ENCODE assay signal across 24 cellular contexts in the genomic region with DNA sequence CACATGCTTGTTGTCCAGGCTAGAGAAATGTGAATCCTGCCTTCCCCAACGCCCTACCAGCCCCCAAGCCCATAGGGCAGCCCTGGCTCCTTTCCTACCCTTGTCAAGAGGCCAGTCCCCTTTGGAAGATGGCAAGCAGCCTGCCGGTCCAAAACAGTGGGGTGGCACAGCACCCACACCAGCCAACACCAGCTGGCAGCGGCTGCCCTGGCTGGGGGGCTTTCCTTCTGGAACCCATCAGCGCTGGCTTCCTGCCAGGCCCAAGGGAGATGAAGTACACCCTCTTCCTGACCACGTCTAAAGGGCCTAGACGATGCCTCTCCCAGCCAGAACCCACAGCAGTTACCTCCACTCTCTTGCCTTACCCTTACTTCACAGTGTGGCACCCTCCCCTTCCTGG. TPM values are rescaled to one million over a fixed set of nuclear protein-coding genes. Genes with fewer than 3 reads are reported as not detected.
DNase-seq lines count a peak whose midpoint lies in the region; ATAC-seq, FAIRE-seq and TF ChIP-seq lines count a peak whose summit lies in the region.
"Had no signal": no experiment of that assay in that cellular context is flagged by ENCODE, and none has a peak within 500 bp of the region (broad histone marks: within the 10 kb centered on the region; RNA-seq: fewer than 3 reads in every experiment).

No MANE protein-coding gene starts in this region.

- 58% methylated on average over 2 of the region's 6 CpGs for WGBS in SK-N-SH (ENCODE audit: low lambda C conversion rate)
- 92% methylated on average over 6 of the region's 6 CpGs; no CpG with 5 or more reads in 1 of the 2 experiments for WGBS in H1 (ENCODE audit: extremely low coverage in 1 of 2, insufficient coverage in 1 of 2, insufficient read length in 1 of 2, insufficient replicate concordance in 2 of 2, low coverage in 1 of 2, low lambda C conversion rate in 2 of 2, missing lambda C conversion rate in 1 of 2), 2 experiments

- DNase-seq in SK-N-SH = peak; percentile 54
- peak; percentile 5 for DNase-seq in NCI-H1105 treated with DMSO at 0.1 percent for 48 hours (lab: John Stamatoyannopoulos, UW)
- DNase-seq in H1 (ENCODE audit: low read depth in 1 of 2, low spot score in 2 of 2) = no peak
- DNase-seq in gastrocnemius medialis = peak in 1 of 2 donors; percentile 17
- no peak for DNase-seq in NCI-H1436 treated with DMSO at 0.1 percent for 48 hours (lab: John Stamatoyannopoulos, UW)
- DNase-seq: ACHN; activated B cell treated with CpG ODN at 0.5 μM for 24 hours; activated CD4-positive, alpha-beta T cell treated with anti-CD3 and anti-CD28 coated beads, Interleukin-2, amount 50 U/mL, for 4 hours; activated CD8-positive, alpha-beta memory T cell treated with anti-CD3 and anti-CD28 coated beads, Interleukin-2, amount 50 U/mL, for 4 hours; Caco-2; EL; mesendoderm; occipital lobe; retina; stimulated activated CD4-positive, alpha-beta T cell treated with anti-CD3 and anti-CD28 coated beads, Interleukin-4, amount 100 ng/mL, for 24 hours; stimulated activated naive CD4-positive, alpha-beta T cell treated with Interleukin-2 at 50 U/mL for 16 hours; T-helper 9 cell; testis had no signal

- no peak overlapping the region for H2BK20ac ChIP-seq in H1 (ENCODE audit: low read length)

- no peak overlapping the region for H4K91ac ChIP-seq in H1 (replicated peaks; ENCODE audit: insufficient read length, low read length)

- no peak for FAIRE-seq in H1 (lab: Jason Lieb, UNC)

- H2AFZ ChIP-seq in SK-N-SH (ENCODE audit: low read depth) (no peak overlapping the region), H1 (ENCODE audit: low read length) (no peak overlapping the region)

- TF ChIP-seq EP300 in SK-N-SH (IDR thresholded peaks at IDR 0.05; ENCODE audit: borderline replicate concordance in 1 of 2, low read depth in 1 of 2, low read length in 1 of 2) (no peak), H1 (IDR thresholded peaks at IDR 0.05; ENCODE audit: borderline replicate concordance in 1 of 2, low read depth in 2 of 2, low read length in 2 of 2) (no peak)

- H2BK12ac ChIP-seq in H1 (ENCODE audit: low read depth, low read length) = peak overlapping the region; percentile 39; the same call in 1 of the 2 replicates

- no peaks in the 10 kb centered on the region for H3K79me2 ChIP-seq in SK-N-SH (ENCODE audit: insufficient read depth)
- H3K79me2 ChIP-seq in H1 (ENCODE audit: control insufficient read depth in 1 of 2, insufficient read depth in 2 of 2, low read length in 2 of 2) = no peaks in the 10 kb centered on the region

- H2BK15ac ChIP-seq in H1 (ENCODE audit: low read length) = no peak overlapping the region

- H3K4me2 ChIP-seq in SK-N-SH = no peak overlapping the region
- no peak overlapping the region for H3K4me2 ChIP-seq in H1 (ENCODE audit: insufficient read depth in 1 of 2, low read depth in 2 of 2, low read length in 2 of 2)

- no peaks in the 10 kb centered on the region for H3K23me2 ChIP-seq in H1 (ENCODE audit: low read depth, low read length)

- no peaks in the 10 kb centered on the region for H3K79me1 ChIP-seq in H1 (ENCODE audit: low read depth, low read length)

- POLR2A ChIA-PET in SK-N-SH (lab: Yijun Ruan, JAX) = no interaction called here
- POLR2A ChIA-PET in H1 (lab: Charles Lee; ENCODE audit: partially characterized antibody) = no interaction called here

- no peak overlapping the region for H3K56ac ChIP-seq in H1 (replicated peaks; ENCODE audit: insufficient read length, low read depth, low read length)

- no peaks in the 10 kb centered on the region for H3K9me2 ChIP-seq in SK-N-SH

- no peak overlapping the region for H4K5ac ChIP-seq in H1 (ENCODE audit: insufficient read length, low read depth, low read length)

- no peak for ATAC-seq in SK-N-SH treated with all-trans-retinoic acid at 6 μM for 48 hours
- no peak for ATAC-seq in gastrocnemius medialis
- no peak for ATAC-seq in HG03139 (IDR thresholded peaks at IDR 0.05; ENCODE audit: unreplicated experiment)
- ATAC-seq in HG03521 (IDR thresholded peaks at IDR 0.05; ENCODE audit: unreplicated experiment) = no peak
- ATAC-seq: activated T-helper 17 cell treated with anti-CD3 and anti-CD28 coated beads, Interleukin-2, amount 50 U/mL, for 72 hours; HCT116 had no signal

- no peak overlapping the region; the same call in 1 of the 2 replicates for H3K18ac ChIP-seq in H1 (ENCODE audit: extremely low read depth, low read length)

- TF ChIP-seq CTCF in SK-N-SH (IDR thresholded peaks at IDR 0.05) (no peak), H1 (IDR thresholded peaks at IDR 0.05; ENCODE audit: control extremely low read depth in 1 of 3, insufficient read depth in 1 of 3, low read depth in 1 of 3, low read length in 3 of 3) (no peak), gastrocnemius medialis (IDR thresholded peaks at IDR 0.05 in 4 of 5, conservative IDR thresholded peaks at IDR 0.05 in 1 of 5) (no peak)

- H3K14ac ChIP-seq in H1 (ENCODE audit: insufficient read length) = no peak overlapping the region

- intact Hi-C loops in gastrocnemius medialis (cut with DNase I; ENCODE audit: low total_unique reads) = no loop called here

- CTCF ChIA-PET in SK-N-SH (lab: Yijun Ruan, JAX) = interaction anchor here (0.6 kb wide), 1 partner anchor 215 kb away, joined by 3 read pairs; no protein-coding TSS in a partner anchor
- CTCF ChIA-PET in H1 (lab: Charles Lee; ENCODE audit: partially characterized antibody) = interaction anchor here (1.7 kb wide), 1 partner anchor 21 kb away, joined by 5 read pairs; no protein-coding TSS in a partner anchor

- H3K27ac ChIP-seq in SK-N-SH (ENCODE audit: low read depth in 2 of 2, low read length in 1 of 2) = peak overlapping the region in 1 of 2 experiments; percentile 8; a peak in 1 of 4 replicates
- H3K27ac ChIP-seq in H1 (ENCODE audit: low read depth, low read length) = no peak overlapping the region
- peak overlapping the region; percentile 64 to 99 (median 86) for H3K27ac ChIP-seq in gastrocnemius medialis
- H3K27ac ChIP-seq: testis, vagina had no signal

- H2BK120ac ChIP-seq in H1 (replicated peaks; ENCODE audit: low read depth, low read length) = no peak overlapping the region

- H3K9ac ChIP-seq in SK-N-SH = no peak overlapping the region
- H3K9ac ChIP-seq in H1 (replicated peaks in 1 of 4; ENCODE audit: extremely low read depth in 1 of 4, low read depth in 3 of 4, low read length in 3 of 4) = no peak overlapping the region

- H3K4me3 ChIP-seq in SK-N-SH (ENCODE audit: low read depth in 2 of 2, low read length in 1 of 2) (no peak overlapping the region), H1 (ENCODE audit: extremely low read depth in 1 of 4, insufficient read depth in 2 of 4, low read depth in 3 of 4, low read length in 4 of 4) (no peak overlapping the region), gastrocnemius medialis (no peak overlapping the region)
- H3K4me3 ChIP-seq: testis, vagina had no signal

- TF ChIP-seq RAD21 in SK-N-SH (IDR thresholded peaks at IDR 0.05; ENCODE audit: low read length) (no peak), H1 (IDR thresholded peaks at IDR 0.05 in 1 of 2, conservative IDR thresholded peaks at IDR 0.05 in 1 of 2; ENCODE audit: low read depth in 2 of 2, low read length in 2 of 2) (no peak)

- in situ Hi-C loops in gastrocnemius medialis (cut with MboI; ENCODE audit: low sequenced_read_pairs in 4 of 4) = no loop called here

- H3K27me3 ChIP-seq in SK-N-SH (ENCODE audit: insufficient read depth) (no peaks in the 10 kb centered on the region), H1 (replicated peaks in 1 of 4; ENCODE audit: control insufficient read depth in 3 of 4, extremely low read depth in 1 of 4, insufficient read depth in 3 of 4, low read length in 3 of 4) (no peaks in the 10 kb centered on the region), gastrocnemius medialis (no peaks in the 10 kb centered on the region)
- H3K27me3 ChIP-seq: testis, vagina had no signal

- H3F3A ChIP-seq in SK-N-SH (replicated peaks; ENCODE audit: insufficient read depth) = no peaks in the 10 kb centered on the region

- H2BK5ac ChIP-seq in H1 (ENCODE audit: low read depth, low read length) = peak overlapping the region; percentile 52; the same call in 1 of the 2 replicates

- no peaks in the 10 kb centered on the region for H4K20me1 ChIP-seq in SK-N-SH (ENCODE audit: insufficient read depth)
- no peaks in the 10 kb centered on the region for H4K20me1 ChIP-seq in H1 (replicated peaks in 1 of 2; ENCODE audit: control insufficient read depth in 1 of 2, insufficient read depth in 2 of 2, low read length in 2 of 2)

- H3K36me3 ChIP-seq in SK-N-SH (replicated peaks in 1 of 2; ENCODE audit: control insufficient read depth in 1 of 2, insufficient read depth in 2 of 2, low read length in 1 of 2) (no peaks in the 10 kb centered on the region), H1 (ENCODE audit: control insufficient read depth in 2 of 4, insufficient read depth in 4 of 4, low read length in 3 of 4) (no peaks in the 10 kb centered on the region), gastrocnemius medialis (no peaks in the 10 kb centered on the region)
- H3K36me3 ChIP-seq: vagina had no signal

- TF ChIP-seq POLR2A in H1 (IDR thresholded peaks at IDR 0.05; ENCODE audit: control extremely low read depth in 1 of 2, low read depth in 2 of 2, low read length in 2 of 2) = no peak
- TF ChIP-seq POLR2A in gastrocnemius medialis (IDR thresholded peaks at IDR 0.05) = no peak

- H3K23ac ChIP-seq in H1 (ENCODE audit: insufficient read length) = no peak overlapping the region

- H3K9me3 ChIP-seq in SK-N-SH (no peaks in the 10 kb centered on the region), H1 (ENCODE audit: insufficient read depth in 2 of 2, low read depth in 1 of 2, low read length in 1 of 2) (no peaks in the 10 kb centered on the region), gastrocnemius medialis (no peaks in the 10 kb centered on the region)
- H3K9me3 ChIP-seq: Caco-2, testis, vagina had no signal

- H4K8ac ChIP-seq in H1 (ENCODE audit: extremely low read depth, insufficient read depth, low read length) = no peak overlapping the region; the same call in 1 of the 2 replicates

- peaks cover 8 to 63% of the 10 kb centered on the region in 2 experiments; a peak in 3 of 4 replicates for H3K4me1 ChIP-seq in SK-N-SH (ENCODE audit: control insufficient read depth in 1 of 2, insufficient read depth in 2 of 2, low read depth in 1 of 2, low read length in 1 of 2)
- H3K4me1 ChIP-seq in H1 (replicated peaks in 1 of 4; ENCODE audit: control insufficient read depth in 3 of 4, insufficient read depth in 4 of 4, low read length in 3 of 4) = peaks cover 3 to 18% (median 8%) of the 10 kb centered on the region in 4 experiments; a peak in 6 of 7 replicates
- peaks cover 36% of the 10 kb centered on the region in 2 donors for H3K4me1 ChIP-seq in gastrocnemius medialis
- H3K4me1 ChIP-seq: Caco-2 had no signal

- no peak overlapping the region for H2AK5ac ChIP-seq in H1 (ENCODE audit: low read depth, low read length)

- H3K4ac ChIP-seq in H1 (replicated peaks; ENCODE audit: insufficient read length, low read depth, low read length) = no peak overlapping the region

RNA-seq across cellular contexts. Expression of a gene that starts 24.2 kb away (rescaled TPM):
- 0.10 and 0.16 TPM in 2 replicates for polyA plus RNA-seq in SK-N-SH (2012; rRNA removed)
- 0.09 and 0.13 TPM in 2 replicates for polyA plus RNA-seq in SK-N-SH (2012; cell fraction: cytosol; rRNA removed)
- polyA plus RNA-seq in SK-N-SH (2012; cell fraction: nucleus; rRNA removed) = 0.25 and 0.49 TPM in 2 replicates
- 2.8 and 3.0 TPM in 2 replicates for total RNA-seq in H1 (2021; fragmentation: NEBNext Ultra II Directional; extraction: Animal tissue kit (Norgen Biotek cat#: 25700))
- polyA plus RNA-seq in H1 (2011; rRNA removed) = 3.7 and 4.5 TPM in 2 replicates
- polyA plus RNA-seq in H1 (2011; cell fraction: cytosol; rRNA removed) = 2.1 TPM
- polyA plus RNA-seq in H1 (2011; cell fraction: nucleus; rRNA removed) = 5.4 TPM
- 2.8 to 4.4 TPM (median 3.5 TPM) in 4 replicates for polyA plus RNA-seq in H1 (2012, experiment 1 of 2)
- 1.6 TPM for polyA plus RNA-seq in H1 (2012, experiment 2 of 2)
- 1.7 TPM for polyA plus RNA-seq in H1 (2013, experiment 1 of 2)
- polyA plus RNA-seq in H1 (2013, experiment 2 of 2) = 1.9 TPM
- polyA minus RNA-seq in H1 (2011; rRNA and poly(A)+ RNA removed) = 5.4 and 9.2 TPM in 2 replicates
- polyA minus RNA-seq in H1 (2011; cell fraction: cytosol; rRNA and poly(A)+ RNA removed) = 3.9 TPM
- 4.1 TPM for polyA minus RNA-seq in H1 (2011; cell fraction: nucleus; rRNA and poly(A)+ RNA removed)
- 10 to 100 TPM in 3 of 4 donors, 1 to 10 TPM in 1; 5.0 to 30.0 (median 20.8) TPM for total RNA-seq in gastrocnemius medialis

Comparison
In these comparisons a context has a peak if more than half of its experiments do, and no peak if none do; other contexts are left out.
1. DNase-seq: peak in SK-N-SH (single experiment) and NCI-H1105 treated with DMSO at 0.1 percent for 48 hours (single experiment); none in H1 (0 of 2) and NCI-H1436 treated with DMSO at 0.1 percent for 48 hours (single experiment).